Comparison of ENCODE assay signal across 1 cellular context in the genomic region with DNA sequence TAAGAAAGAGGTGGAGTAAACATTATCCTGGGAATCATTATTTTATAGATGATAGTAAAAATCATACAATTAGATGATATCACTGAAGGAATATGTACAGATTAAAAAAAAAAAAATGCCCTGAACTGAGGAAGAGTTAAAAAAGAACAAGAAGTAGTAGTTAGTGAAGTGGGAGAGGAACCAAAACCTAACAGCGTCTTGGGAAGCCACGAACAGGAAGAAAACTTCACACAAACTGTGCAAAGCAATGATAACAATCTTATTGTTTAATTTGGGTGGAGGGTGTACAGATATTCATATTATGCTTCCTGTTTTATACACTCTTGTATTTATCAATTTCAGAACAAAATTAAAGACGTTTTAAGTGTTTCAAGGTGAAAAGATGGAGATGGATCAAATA.
TF ChIP-seq lines count a peak whose summit lies in the region.

No MANE protein-coding gene starts in this region.

TF ChIP-seq in GM12878, 131 proteins besides CTCF, POLR2A, EP300 and RAD21 (continued from another document):
- TF ChIP-seq, protein P1, sequence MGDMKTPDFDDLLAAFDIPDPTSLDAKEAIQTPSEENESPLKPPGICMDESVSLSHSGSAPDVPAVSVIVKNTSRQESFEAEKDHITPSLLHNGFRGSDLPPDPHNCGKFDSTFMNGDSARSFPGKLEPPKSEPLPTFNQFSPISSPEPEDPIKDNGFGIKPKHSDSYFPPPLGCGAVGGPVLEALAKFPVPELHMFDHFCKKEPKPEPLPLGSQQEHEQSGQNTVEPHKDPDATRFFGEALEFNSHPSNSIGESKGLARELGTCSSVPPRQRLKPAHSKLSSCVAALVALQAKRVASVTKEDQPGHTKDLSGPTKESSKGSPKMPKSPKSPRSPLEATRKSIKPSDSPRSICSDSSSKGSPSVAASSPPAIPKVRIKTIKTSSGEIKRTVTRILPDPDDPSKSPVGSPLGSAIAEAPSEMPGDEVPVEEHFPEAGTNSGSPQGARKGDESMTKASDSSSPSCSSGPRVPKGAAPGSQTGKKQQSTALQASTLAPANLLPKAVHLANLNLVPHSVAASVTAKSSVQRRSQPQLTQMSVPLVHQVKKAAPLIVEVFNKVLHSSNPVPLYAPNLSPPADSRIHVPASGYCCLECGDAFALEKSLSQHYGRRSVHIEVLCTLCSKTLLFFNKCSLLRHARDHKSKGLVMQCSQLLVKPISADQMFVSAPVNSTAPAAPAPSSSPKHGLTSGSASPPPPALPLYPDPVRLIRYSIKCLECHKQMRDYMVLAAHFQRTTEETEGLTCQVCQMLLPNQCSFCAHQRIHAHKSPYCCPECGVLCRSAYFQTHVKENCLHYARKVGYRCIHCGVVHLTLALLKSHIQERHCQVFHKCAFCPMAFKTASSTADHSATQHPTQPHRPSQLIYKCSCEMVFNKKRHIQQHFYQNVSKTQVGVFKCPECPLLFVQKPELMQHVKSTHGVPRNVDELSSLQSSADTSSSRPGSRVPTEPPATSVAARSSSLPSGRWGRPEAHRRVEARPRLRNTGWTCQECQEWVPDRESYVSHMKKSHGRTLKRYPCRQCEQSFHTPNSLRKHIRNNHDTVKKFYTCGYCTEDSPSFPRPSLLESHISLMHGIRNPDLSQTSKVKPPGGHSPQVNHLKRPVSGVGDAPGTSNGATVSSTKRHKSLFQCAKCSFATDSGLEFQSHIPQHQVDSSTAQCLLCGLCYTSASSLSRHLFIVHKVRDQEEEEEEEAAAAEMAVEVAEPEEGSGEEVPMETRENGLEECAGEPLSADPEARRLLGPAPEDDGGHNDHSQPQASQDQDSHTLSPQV (IDR thresholded peaks at IDR 0.05), result no peak
- peak; percentile 17; the same call in 1 of the 2 replicates for TF ChIP-seq MTA2 (IDR thresholded peaks at IDR 0.05; ENCODE audit: low read depth)
